1 cellular context compared by ENCODE assay signal in the genomic region with DNA sequence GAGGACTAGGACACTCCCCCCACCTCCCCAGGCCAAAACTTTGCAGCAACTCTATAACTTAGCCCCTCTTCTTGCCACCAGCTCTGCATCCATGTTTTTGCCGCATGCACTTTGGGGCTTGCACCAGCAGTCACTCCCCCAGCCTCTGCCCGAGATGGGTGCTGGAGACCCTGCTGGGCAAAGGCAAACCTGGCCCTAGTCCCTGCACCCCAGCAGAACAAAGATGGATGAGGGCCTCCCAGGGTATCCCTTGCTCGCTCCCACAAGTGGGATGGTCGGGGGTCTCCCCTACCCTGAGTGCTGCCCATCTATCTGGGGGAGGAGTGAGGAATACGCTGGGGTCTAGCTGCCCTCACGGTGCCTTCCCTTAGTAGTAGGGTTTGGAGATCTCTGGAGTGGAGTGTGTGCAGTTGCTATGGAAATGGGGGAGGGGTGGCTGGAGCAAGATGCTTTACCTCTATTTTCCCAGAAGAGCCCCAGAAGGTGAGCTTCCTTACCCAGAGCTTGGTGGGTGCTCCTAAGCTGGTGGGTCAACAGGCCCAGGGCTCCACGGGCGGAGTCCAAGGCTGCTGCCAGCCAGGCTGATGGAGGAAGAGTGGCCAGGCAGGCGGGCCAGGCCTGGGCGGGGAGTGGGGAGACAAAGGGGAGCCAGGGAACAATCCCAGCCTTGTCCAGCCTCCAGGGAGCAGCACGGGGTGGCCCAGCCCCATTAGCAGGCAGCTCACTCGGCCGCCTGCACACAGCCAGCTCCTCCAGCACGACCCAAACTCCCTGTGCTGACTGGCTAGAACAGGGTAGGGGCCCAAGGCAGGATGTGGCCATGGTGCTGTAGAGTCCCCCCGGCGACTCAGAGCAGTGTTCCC.
TF ChIP-seq lines count a peak whose summit lies in the region.

TSS of gene PAQR6 (minus strand) at position 597 of the 863 bp plus-strand sequence. CDS start 1,325 bp downstream, outside the sequence.

TF ChIP-seq in GM23338, 12 proteins besides CTCF, POLR2A, EP300 and RAD21 (continued from another document):
- TF ChIP-seq ZNF462 (CRISPR knock-in tag; IDR thresholded peaks at IDR 0.05) (no peak), ZNF331 (CRISPR knock-in tag; IDR thresholded peaks at IDR 0.05; ENCODE audit: low read depth) (no peak), REST (IDR thresholded peaks at IDR 0.05; ENCODE audit: unreplicated experiment) (no peak), NANOG (IDR thresholded peaks at IDR 0.05; ENCODE audit: borderline replicate concordance) (no peak), ZNF114 (CRISPR knock-in tag; IDR thresholded peaks at IDR 0.05) (no peak), STAT1 (IDR thresholded peaks at IDR 0.05; ENCODE audit: unreplicated experiment) (no peak), CREB1 (CRISPR knock-in tag; IDR thresholded peaks at IDR 0.05; ENCODE audit: low read depth) (no peak), EZH2phosphoT487 (IDR thresholded peaks at IDR 0.05; ENCODE audit: unreplicated experiment) (no peak)
